Comparison of ENCODE assay signal across 20 cellular contexts in genomic region chr12:27456618-27457017, GRCh38. TPM values are rescaled to one million over a fixed set of nuclear protein-coding genes. Genes with fewer than 3 reads are reported as not detected.
DNase-seq lines count a peak whose midpoint lies in the region; ATAC-seq, FAIRE-seq and TF ChIP-seq lines count a peak whose summit lies in the region.
"Had no signal": no experiment of that assay in that cellular context is flagged by ENCODE, and none has a peak within 500 bp of the region (broad histone marks: within the 10 kb centered on the region; RNA-seq: fewer than 3 reads in every experiment).

No MANE protein-coding gene starts in this region.

- H3K9ac ChIP-seq in endodermal cell (ENCODE audit: extremely low read depth, low read length, poor library complexity, severe bottlenecking) = no peak overlapping the region
- H3K9ac ChIP-seq: BLaER1 had no signal

- H3K4me3 Mint-ChIP-seq in Calu3 (ENCODE audit: low read depth, unreplicated experiment) (no peak overlapping the region), endodermal cell (no peak overlapping the region)
- H3K4me3 Mint-ChIP-seq: CD8-positive, alpha-beta T cell had no signal

- no peak overlapping the region for H3K27ac ChIP-seq in endodermal cell (ENCODE audit: low read depth, low read length)
- H3K27ac ChIP-seq: A549, BLaER1 had no signal

- intact Hi-C loops in Calu3 (cut with micrococcal nuclease; ENCODE audit: unreplicated experiment) (no loop called here), mucosa of descending colon (cut with DNase I, micrococcal nuclease) (no loop called here)

- no peaks in the 10 kb centered on the region for H3K4me1 ChIP-seq in endodermal cell (ENCODE audit: control insufficient read depth, insufficient read depth, low read length)
- H3K4me1 ChIP-seq in mucosa of descending colon (ENCODE audit: low read depth) = peaks cover 4% of the 10 kb centered on the region

- CTCF ChIA-PET in Calu3 (lab: Charles Lee) = no interaction called here

- DNase-seq in Calu3 (peak; percentile 34), HTR-8/SVneo (ENCODE audit: insufficient read length, low spot score) (no peak), endodermal cell (peak; percentile 66), mucosa of descending colon (peak in 1 of 3 donors; percentile 14), GM13977 (ENCODE audit: low spot score) (no peak), KG1 (lab: John Stamatoyannopoulos, UW) (no peak), NCI-H510A (lab: John Stamatoyannopoulos, UW) (no peak)
- no peak for DNase-seq in effector CD4-positive, alpha-beta T cell
- DNase-seq: CD8-positive, alpha-beta T cell; DND-41; NCI-H1105 treated with DMSO at 0.1 percent for 48 hours; NCI-H187; NCI-H345; SHP77 treated with DMSO at 0.1 percent for 48 hours had no signal

- peak; percentile 46 for FAIRE-seq in HTR-8/SVneo (lab: Jason Lieb, UNC)
- FAIRE-seq: A549 had no signal

- no peaks in the 10 kb centered on the region for H3K36me3 ChIP-seq in endodermal cell (ENCODE audit: control insufficient read depth, insufficient read depth, low read length)
- no peaks in the 10 kb centered on the region for H3K36me3 ChIP-seq in mucosa of descending colon (ENCODE audit: low read depth)
- H3K36me3 ChIP-seq: BLaER1 had no signal

- BruUV-seq in Calu3 (replicated peaks; lab: Mats Ljungman, UMichigan) = no TSS peak

- H3K9me3 ChIP-seq in endodermal cell (ENCODE audit: control insufficient read depth, low read length) = no peaks in the 10 kb centered on the region
- H3K9me3 ChIP-seq in mucosa of descending colon = no peaks in the 10 kb centered on the region
- H3K9me3 ChIP-seq: A549, BLaER1 had no signal

- 95% methylated on average over 3 of the region's 3 CpGs; no CpG with 5 or more reads in 1 of the 2 experiments for WGBS in endodermal cell (ENCODE audit: insufficient coverage in 1 of 2, insufficient read length in 1 of 2), 2 experiments

- ATAC-seq in mucosa of descending colon = peak; percentile 20
- ATAC-seq: A549; CD8-positive, alpha-beta T cell; HCT116; SK-N-SH treated with all-trans-retinoic acid at 6 μM for 48 hours had no signal

- H3K9me3 Mint-ChIP-seq in Calu3 (ENCODE audit: low read depth, unreplicated experiment) (no peaks in the 10 kb centered on the region), endodermal cell (no peaks in the 10 kb centered on the region)
- H3K9me3 Mint-ChIP-seq: CD8-positive, alpha-beta T cell; T-helper 1 cell treated with Interleukin-12 subunit alpha and Interleukin-12 subunit beta and Interleukin-4 antibody, amounts not matched to agents 30 μg/mL and 1 μg/mL, for 36 hours had no signal

- no peaks in the 10 kb centered on the region for H3K27me3 ChIP-seq in endodermal cell (ENCODE audit: control insufficient read depth, insufficient read depth, low read length, poor library complexity, severe bottlenecking)
- H3K27me3 ChIP-seq: BLaER1 had no signal

- in situ Hi-C loops in GM13977 (cut with MboI; ENCODE audit: low pct_unique_long_range_greater_than_20kb, low sequenced_read_pairs, unreplicated experiment) = no loop called here

- H3K4me3 ChIP-seq in endodermal cell (ENCODE audit: low read length) (no peak overlapping the region), mucosa of descending colon (no peak overlapping the region)
- H3K4me3 ChIP-seq: A549, BLaER1 had no signal

- H3K4me1 Mint-ChIP-seq in Calu3 (ENCODE audit: low read depth, unreplicated experiment) = peaks cover 17% of the 10 kb centered on the region
- H3K4me1 Mint-ChIP-seq in endodermal cell = peaks cover 18% of the 10 kb centered on the region

- H3K27me3 Mint-ChIP-seq in Calu3 (ENCODE audit: unreplicated experiment) (no peaks in the 10 kb centered on the region), endodermal cell (ENCODE audit: insufficient read depth) (no peaks in the 10 kb centered on the region)

- H3K36me3 Mint-ChIP-seq in Calu3 (ENCODE audit: insufficient read depth, unreplicated experiment) (no peaks in the 10 kb centered on the region), endodermal cell (ENCODE audit: low read depth) (no peaks in the 10 kb centered on the region)
- H3K36me3 Mint-ChIP-seq: CD8-positive, alpha-beta T cell had no signal

- no peak overlapping the region for H3K27ac Mint-ChIP-seq in Calu3 (ENCODE audit: unreplicated experiment)
- H3K27ac Mint-ChIP-seq in endodermal cell = no peak overlapping the region
- H3K27ac Mint-ChIP-seq: CD8-positive, alpha-beta T cell; T-helper 1 cell treated with Interleukin-12 subunit alpha and Interleukin-12 subunit beta and Interleukin-4 antibody, amounts not matched to agents 30 μg/mL and 1 μg/mL, for 36 hours had no signal

- TF ChIP-seq CTCF in Calu3 (IDR thresholded peaks at IDR 0.05; ENCODE audit: unreplicated experiment) (no peak), endodermal cell (conservative IDR thresholded peaks at IDR 0.05) (no peak), mucosa of descending colon (IDR thresholded peaks at IDR 0.05) (no peak), GM13977 (IDR thresholded peaks at IDR 0.05; ENCODE audit: extremely low read depth, insufficient read depth, missing control alignments) (no peak)

RNA-seq across cellular contexts. Expression of gene SMCO2, which starts 10.1 kb away (rescaled TPM):
- total RNA-seq in Calu3 (2022) (1.6 and 2.5 TPM in 2 replicates), endodermal cell (1 to 10 TPM in 1 of 2 donors, under 1 TPM in 1; 0.31 to 1.0 TPM), mucosa of descending colon (not detected)
- polyA plus RNA-seq in endodermal cell (2013, experiment 1 of 2) = not detected
- polyA plus RNA-seq in endodermal cell (2013, experiment 2 of 2) = not detected
- total RNA-seq: CD8-positive, alpha-beta T cell; G401 had no signal

Comparison
In these comparisons a context has a peak if more than half of its experiments do, and no peak if none do; other contexts are left out.
1. DNase-seq: peak in Calu3 (single experiment) and endodermal cell (single experiment); none in HTR-8/SVneo (single experiment), GM13977 (single experiment), KG1 (single experiment), effector CD4-positive, alpha-beta T cell (single experiment) and NCI-H510A (single experiment).